Comparison of ENCODE assay signal across 8 cellular contexts in the genomic region with DNA sequence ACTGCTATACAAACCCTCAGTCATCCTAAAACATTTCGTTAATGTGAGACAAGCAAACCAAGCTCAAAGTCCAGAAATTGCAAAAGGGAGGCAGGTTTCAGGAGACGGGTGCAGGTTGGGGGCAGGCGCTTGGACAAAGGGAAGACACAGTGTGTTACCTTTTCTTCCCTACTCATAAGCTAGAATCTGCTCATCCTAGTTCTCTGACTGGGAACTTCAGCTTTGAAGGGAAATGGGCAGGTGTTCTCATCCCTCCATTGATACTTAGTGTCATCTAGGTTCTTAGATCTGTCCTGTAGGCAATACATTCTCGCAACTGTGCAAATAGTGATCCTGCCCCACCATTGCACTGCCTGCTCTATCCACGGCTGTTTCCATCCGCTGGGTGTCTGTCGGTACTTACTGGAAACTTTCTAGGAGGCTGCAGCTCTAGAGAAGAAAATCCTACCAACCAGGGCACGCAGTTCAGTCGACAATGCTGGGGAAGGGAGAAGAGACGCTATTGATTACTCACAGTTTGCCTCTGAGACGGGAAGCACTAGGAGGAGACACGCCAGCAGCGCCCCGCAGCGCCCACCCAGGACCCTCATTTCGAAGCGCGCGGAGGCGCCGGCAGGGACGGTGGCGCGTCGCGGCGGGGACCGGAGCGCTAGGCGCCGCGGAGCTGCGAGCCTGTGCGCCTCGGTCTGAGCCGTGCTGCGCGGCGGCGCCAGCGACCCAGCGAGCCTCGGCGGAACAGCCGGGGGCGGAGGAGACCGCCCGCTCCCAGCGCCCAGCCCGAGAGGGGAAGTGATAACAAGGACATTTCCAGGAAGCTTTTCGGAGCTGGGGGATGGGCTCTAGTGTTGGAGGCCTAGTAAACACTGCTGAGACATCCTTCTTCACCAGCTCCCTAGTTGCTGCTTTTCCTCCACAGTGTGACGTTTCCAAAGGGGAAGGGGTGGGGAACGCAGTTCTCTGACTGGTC. TPM values are rescaled to one million over a fixed set of nuclear protein-coding genes. Genes with fewer than 3 reads are reported as not detected.
A peak's percentile ranks its signal among the peaks of the same experiment; 100 is the strongest.
DNase-seq lines count a peak whose midpoint lies in the region; ATAC-seq and TF ChIP-seq lines count a peak whose summit lies in the region.

Gene PROS1 (minus strand): TSS at position 737 of the 967 bp plus-strand sequence. CDS start 147 bp downstream, at position 590.

- H3K14ac ChIP-seq in neuronal stem cell (ENCODE audit: low read length): no peak within 1 kb of the TSS

- no peaks in the 10 kb centered on the region for H3K36me3 Mint-ChIP-seq in activated naive CD8-positive, alpha-beta T cell treated with anti-CD3 and anti-CD28 coated beads, Interleukin-2, amount 10 ng/mL, durations not matched to agents 7 days and 5 days
- H3K36me3 Mint-ChIP-seq in glutamatergic neuron (ENCODE audit: unreplicated experiment): no peaks in the 10 kb centered on the region

- H3K27ac ChIP-seq in SJSA1 (peak within 1 kb of the TSS; percentile 36), neuronal stem cell (replicated peaks; ENCODE audit: low read length) (no peak within 1 kb of the TSS), thyroid gland (peak within 1 kb of the TSS; percentile 74 to 85 (median 83))

- no peaks in the 10 kb centered on the region for H3K9me3 Mint-ChIP-seq in activated naive CD8-positive, alpha-beta T cell treated with anti-CD3 and anti-CD28 coated beads, Interleukin-2, amount 10 ng/mL, durations not matched to agents 7 days and 5 days
- H3K9me3 Mint-ChIP-seq in glutamatergic neuron (ENCODE audit: unreplicated experiment): peaks cover 3% of the 10 kb centered on the region

- TF ChIP-seq CTCF in glutamatergic neuron (IDR thresholded peaks at IDR 0.05; ENCODE audit: partially characterized antibody, unreplicated experiment) (no peak), thyroid gland (IDR thresholded peaks at IDR 0.05) (no peak)

- H3K4me3 ChIP-seq in Jurkat, Clone E6-1 (ENCODE audit: low read length): peak within 1 kb of the TSS; percentile 58
- H3K4me3 ChIP-seq in SJSA1: peak within 1 kb of the TSS; percentile 48
- H3K4me3 ChIP-seq in neuronal stem cell (ENCODE audit: low read length in 2 of 2): peak within 1 kb of the TSS; percentile 69 to 82
- peak within 1 kb of the TSS; percentile 11 to 47 (median 22) for H3K4me3 ChIP-seq in thyroid gland (replicated peaks in 1 of 3)

- peak within 1 kb of the TSS; percentile 94 for H2AFZ ChIP-seq in neuronal stem cell (ENCODE audit: low read length)

- no peaks in the 10 kb centered on the region for H3K27me3 ChIP-seq in SJSA1 (replicated peaks)
- H3K27me3 ChIP-seq in neuronal stem cell (ENCODE audit: control insufficient read depth in 3 of 3, insufficient read depth in 3 of 3, low read depth in 1 of 3, low read length in 3 of 3): no peaks in the 10 kb centered on the region
- H3K27me3 ChIP-seq in thyroid gland: no peaks in the 10 kb centered on the region

- POLR2A ChIA-PET in activated naive CD8-positive, alpha-beta T cell treated with anti-CD3 and anti-CD28 coated beads, Interleukin-2, amount 10 ng/mL, durations not matched to agents 7 days and 5 days (lab: Charles Lee): interaction anchor here (1.4 kb wide), 1 partner anchor 89 kb away, joined by 9 read pairs; the partner anchor contains the start of genes DHFR2 and NSUN3

- H4K91ac ChIP-seq in neuronal stem cell (ENCODE audit: low read depth, low read length, poor library complexity): peak within 1 kb of the TSS; percentile 56

- peak within 1 kb of the TSS; percentile 85 for H3K4me2 ChIP-seq in neuronal stem cell (ENCODE audit: insufficient read depth, low read length, poor library complexity, severe bottlenecking)

- DNase-seq in DMS79 treated with DMSO at 0.1 percent for 48 hours (lab: John Stamatoyannopoulos, UW) (peak; percentile 46), SJSA1 (ENCODE audit: low read depth in 1 of 2, low spot score in 2 of 2) (peak; percentile 61 to 72), glutamatergic neuron (peak; percentile 75), neuronal stem cell (ENCODE audit: low spot score) (peak; percentile 56), thyroid gland (peak; percentile 75 to 77)
- DNase-seq in Jurkat, Clone E6-1 (ENCODE audit: low read depth, low spot score): peak; percentile 37
- DNase-seq in activated naive CD8-positive, alpha-beta T cell treated with anti-CD3 and anti-CD28 coated beads, Interleukin-2, amount 10 ng/mL, durations not matched to agents 7 days and 5 days: peak; percentile 70

- peak within 1 kb of the TSS; percentile 87 for H3K9ac ChIP-seq in neuronal stem cell (ENCODE audit: low read depth, low read length, poor library complexity)

- peak; percentile 93 for ATAC-seq in GM21825 (IDR thresholded peaks at IDR 0.05; ENCODE audit: unreplicated experiment)
- ATAC-seq in activated naive CD8-positive, alpha-beta T cell treated with anti-CD3 and anti-CD28 coated beads, Interleukin-2, amount 10 ng/mL, durations not matched to agents 7 days and 5 days (ENCODE audit: low read depth): peak; percentile 97

- H3K4me1 ChIP-seq in SJSA1 (replicated peaks) (peaks cover 12% of the 10 kb centered on the region), neuronal stem cell (ENCODE audit: control insufficient read depth in 2 of 2, insufficient read depth in 1 of 2, low read depth in 1 of 2, low read length in 2 of 2) (peaks cover 2% of the 10 kb centered on the region in 2 donors), thyroid gland (peaks cover 0 to 6% of the 10 kb centered on the region in 2 donors)

- no peak within 1 kb of the TSS for H2BK5ac ChIP-seq in neuronal stem cell (ENCODE audit: low read length)

- no peak within 1 kb of the TSS for H2BK12ac ChIP-seq in neuronal stem cell (ENCODE audit: low read length)

- intact Hi-C loops in thyroid gland (cut with DNase I): no loop called here

- H3K23ac ChIP-seq in neuronal stem cell (ENCODE audit: low read depth, low read length, poor library complexity): no peak within 1 kb of the TSS

- WGBS in neuronal stem cell (ENCODE audit: extremely low coverage in 2 of 2, insufficient read length in 2 of 2, insufficient replicate concordance in 1 of 2), 2 donors: no CpG with 5 or more reads among the region's 53 CpGs
- 5% methylated on average over 13 to 21 of the region's 53 CpGs for WGBS in thyroid gland, 2 donors

- H3K79me1 ChIP-seq in neuronal stem cell (ENCODE audit: low read depth, low read length): no peaks in the 10 kb centered on the region

- no peaks in the 10 kb centered on the region for H3K36me3 ChIP-seq in SJSA1
- peaks cover 0 to under 1% of the 10 kb centered on the region in 2 donors for H3K36me3 ChIP-seq in neuronal stem cell (replicated peaks in 1 of 2; ENCODE audit: control insufficient read depth in 2 of 2, insufficient read depth in 2 of 2, low read length in 2 of 2)
- H3K36me3 ChIP-seq in thyroid gland: no peaks in the 10 kb centered on the region

- H3K4ac ChIP-seq in neuronal stem cell (ENCODE audit: low read length): no peak within 1 kb of the TSS

- H4K8ac ChIP-seq in neuronal stem cell (ENCODE audit: low read depth, low read length): no peak within 1 kb of the TSS

- H3K4me3 Mint-ChIP-seq in activated naive CD8-positive, alpha-beta T cell treated with anti-CD3 and anti-CD28 coated beads, Interleukin-2, amount 10 ng/mL, durations not matched to agents 7 days and 5 days: peak within 1 kb of the TSS; percentile 82
- H3K4me3 Mint-ChIP-seq in glutamatergic neuron (ENCODE audit: unreplicated experiment): peak within 1 kb of the TSS; percentile 93

- no peak within 1 kb of the TSS for H2BK120ac ChIP-seq in neuronal stem cell (ENCODE audit: low read depth, low read length)

- peak within 1 kb of the TSS; percentile 90 for H3K18ac ChIP-seq in neuronal stem cell (ENCODE audit: low read length)

- no peaks in the 10 kb centered on the region for H3K9me3 ChIP-seq in SJSA1 (replicated peaks)
- H3K9me3 ChIP-seq in neuronal stem cell (replicated peaks in 1 of 2; ENCODE audit: control insufficient read depth in 2 of 2, insufficient read depth in 1 of 2, low read depth in 1 of 2, low read length in 2 of 2): no peaks in the 10 kb centered on the region
- no peaks in the 10 kb centered on the region for H3K9me3 ChIP-seq in thyroid gland

- peaks cover 9% of the 10 kb centered on the region for H3K4me1 Mint-ChIP-seq in activated naive CD8-positive, alpha-beta T cell treated with anti-CD3 and anti-CD28 coated beads, Interleukin-2, amount 10 ng/mL, durations not matched to agents 7 days and 5 days
- peaks cover 3% of the 10 kb centered on the region for H3K4me1 Mint-ChIP-seq in glutamatergic neuron (ENCODE audit: low read depth, unreplicated experiment)

- H3K27ac Mint-ChIP-seq in activated naive CD8-positive, alpha-beta T cell treated with anti-CD3 and anti-CD28 coated beads, Interleukin-2, amount 10 ng/mL, durations not matched to agents 7 days and 5 days: peak within 1 kb of the TSS; percentile 14
- peak within 1 kb of the TSS; percentile 94 for H3K27ac Mint-ChIP-seq in glutamatergic neuron (ENCODE audit: unreplicated experiment)

- no peak within 1 kb of the TSS for H2AK5ac ChIP-seq in neuronal stem cell (ENCODE audit: low read depth, low read length)

- H3K27me3 Mint-ChIP-seq in activated naive CD8-positive, alpha-beta T cell treated with anti-CD3 and anti-CD28 coated beads, Interleukin-2, amount 10 ng/mL, durations not matched to agents 7 days and 5 days: peaks cover 15% of the 10 kb centered on the region
- H3K27me3 Mint-ChIP-seq in glutamatergic neuron (ENCODE audit: unreplicated experiment): peaks cover 2% of the 10 kb centered on the region

- no peak within 1 kb of the TSS for H2BK15ac ChIP-seq in neuronal stem cell (ENCODE audit: low read length)

- peak in 1 of 2 donors; percentile 53 for TF ChIP-seq POLR2A in thyroid gland (IDR thresholded peaks at IDR 0.05)

RNA-seq across cellular contexts. Expression of gene PROS1, which starts in this region (rescaled TPM):
- polyA plus RNA-seq in Jurkat, Clone E6-1 (2012; ENCODE audit: insufficient read depth, insufficient read length): 5.2 TPM
- 4.9 and 5.8 TPM in 2 replicates for total RNA-seq in SJSA1 (2014; rRNA removed; shearing (Covaris generic))
- under 1 TPM in 1 of 2 experiments, not detected in 1; 0.09 TPM for total RNA-seq in activated naive CD8-positive, alpha-beta T cell treated with anti-CD3 and anti-CD28 coated beads, Interleukin-2, amount 10 ng/mL, durations not matched to agents 7 days and 5 days
- total RNA-seq in glutamatergic neuron (ENCODE audit: unreplicated experiment) (4.9 TPM), thyroid gland (10 to 100 TPM; 20.0 to 84.4 (median 39.9) TPM)
- polyA plus RNA-seq in neuronal stem cell (2013, experiment 1 of 2): 10.7 TPM
- 10.7 TPM for polyA plus RNA-seq in neuronal stem cell (2013, experiment 2 of 2)

Comparison
In these comparisons a context has a peak if more than half of its experiments do, and no peak if none do; other contexts are left out.
1. Peak in DNase-seq and ATAC-seq in activated naive CD8-positive, alpha-beta T cell treated with anti-CD3 and anti-CD28 coated beads, Interleukin-2, amount 10 ng/mL, durations not matched to agents 7 days and 5 days; RNA of the gene not detected or under 1 TPM.
2. H3K4me3 ChIP-seq: peak in every context shown above with its lines; median percentile 76 in neuronal stem cell; 58 in Jurkat, Clone E6-1; 48 in SJSA1; 22 in thyroid gland.